Comparison of ENCODE assay signal across 8 cellular contexts in the genomic region with DNA sequence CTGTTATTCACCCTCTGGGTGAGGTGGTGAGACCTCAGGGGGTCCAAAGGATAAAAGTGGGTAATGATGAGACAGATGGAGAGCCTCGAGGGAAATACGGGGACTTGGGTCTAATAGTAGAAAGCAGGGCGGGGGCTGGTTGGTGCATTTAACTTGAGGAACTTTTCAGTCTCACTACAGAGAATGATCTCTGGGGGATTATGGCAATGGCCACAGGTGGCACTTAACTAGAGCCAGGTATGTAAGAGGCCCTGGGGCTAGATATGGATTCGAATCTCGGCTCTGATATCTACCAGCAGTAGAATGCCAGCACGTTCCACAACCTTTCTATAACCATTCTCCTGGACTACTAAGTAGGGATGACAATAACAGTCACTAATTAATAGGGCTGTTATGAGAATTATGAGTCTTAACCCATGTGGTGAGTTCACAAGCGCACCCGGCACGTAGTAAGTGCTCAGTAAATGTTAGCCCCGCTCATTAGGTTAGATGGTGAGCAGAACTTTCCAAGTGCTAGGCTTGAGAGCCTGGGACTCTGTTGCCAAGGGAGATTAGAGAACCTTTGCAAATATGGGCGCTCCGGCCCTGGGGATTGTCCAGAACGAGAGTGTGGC. TPM values are rescaled to one million over a fixed set of nuclear protein-coding genes. Genes with fewer than 3 reads are reported as not detected.
DNase-seq lines count a peak whose midpoint lies in the region; ATAC-seq and TF ChIP-seq lines count a peak whose summit lies in the region.

No MANE protein-coding gene starts in this region.

- POLR2A ChIA-PET in CD8-positive, alpha-beta memory T cell (lab: Charles Lee): interaction anchor here (0.8 to 2.9 kb wide), 2 partner anchors 61 to 115 kb away, joined by 3 to 20 read pairs; no protein-coding TSS in a partner anchor

- H3K27me3 Mint-ChIP-seq in CD8-positive, alpha-beta memory T cell: peaks cover 0 to 3% of the 10 kb centered on the region in 2 donors
- no peaks in the 10 kb centered on the region for H3K27me3 Mint-ChIP-seq in IgD-negative memory B cell

- no peaks in the 10 kb centered on the region for H3K36me3 ChIP-seq in CD8-positive, alpha-beta memory T cell (ENCODE audit: insufficient read depth, low read length)
- H3K36me3 ChIP-seq in duodenal mucosa (ENCODE audit: control insufficient read depth in 1 of 2, insufficient read depth in 2 of 2, low read length in 2 of 2) (no peaks in the 10 kb centered on the region), osteoblast (ENCODE audit: insufficient read depth, low read length) (no peaks in the 10 kb centered on the region)

- H3K9me3 Mint-ChIP-seq in CD8-positive, alpha-beta memory T cell: no peaks in the 10 kb centered on the region
- H3K9me3 Mint-ChIP-seq in IgD-negative memory B cell: peaks cover 0 to 1% (median 0%) of the 10 kb centered on the region in 3 donors

- no peaks in the 10 kb centered on the region for H3K9me3 ChIP-seq in CD8-positive, alpha-beta memory T cell (ENCODE audit: low read length)
- H3K9me3 ChIP-seq in duodenal mucosa (ENCODE audit: control insufficient read depth in 1 of 2, low read length in 2 of 2): no peaks in the 10 kb centered on the region
- H3K9me3 ChIP-seq in osteoblast (ENCODE audit: low read depth, low read length): no peaks in the 10 kb centered on the region

- peak overlapping the region; percentile 51 for H3K4me3 ChIP-seq in CD8-positive, alpha-beta memory T cell (ENCODE audit: low read length)
- peak overlapping the region; percentile 53 for H3K4me3 ChIP-seq in duodenal mucosa (ENCODE audit: low read depth in 1 of 2, low read length in 2 of 2)
- H3K4me3 ChIP-seq in osteoblast (ENCODE audit: insufficient read depth, low read length): peak overlapping the region; percentile 40

- H3K4me3 Mint-ChIP-seq in CD8-positive, alpha-beta memory T cell: peak overlapping the region; percentile 81 to 93 (median 83)
- peak overlapping the region; percentile 87 to 94 (median 90) for H3K4me3 Mint-ChIP-seq in IgD-negative memory B cell

- DNase-seq in CD8-positive, alpha-beta memory T cell: no peak
- DNase-seq in osteoblast (ENCODE audit: insufficient read length, low spot score, missing footprints) (peak; percentile 80), LoVo (ENCODE audit: low spot score) (no peak)

- H3K4me1 Mint-ChIP-seq in CD8-positive, alpha-beta memory T cell: peaks cover 21 to 36% (median 24%) of the 10 kb centered on the region in 3 donors
- H3K4me1 Mint-ChIP-seq in IgD-negative memory B cell: peaks cover 26 to 33% (median 29%) of the 10 kb centered on the region in 3 donors

- H3K9ac ChIP-seq in duodenal mucosa (ENCODE audit: low read depth in 1 of 2, low read length in 2 of 2): no peak overlapping the region

- peaks cover 0 to 6% (median 0%) of the 10 kb centered on the region in 3 donors for H3K36me3 Mint-ChIP-seq in CD8-positive, alpha-beta memory T cell
- H3K36me3 Mint-ChIP-seq in IgD-negative memory B cell: no peaks in the 10 kb centered on the region

- H3K27ac Mint-ChIP-seq in CD8-positive, alpha-beta memory T cell: peak overlapping the region in 7 of 8 donors; percentile 43 to 81 (median 73)
- peak overlapping the region; percentile 49 to 91 (median 86) for H3K27ac Mint-ChIP-seq in IgD-negative memory B cell

- H4K20me1 ChIP-seq in osteoblast (ENCODE audit: insufficient read depth, low read length): no peaks in the 10 kb centered on the region

- H3K4me1 ChIP-seq in CD8-positive, alpha-beta memory T cell (ENCODE audit: insufficient read depth, low read length): peaks cover 22% of the 10 kb centered on the region
- H3K4me1 ChIP-seq in duodenal mucosa (ENCODE audit: control insufficient read depth in 1 of 2, insufficient read depth in 2 of 2, low read length in 2 of 2) (peaks cover 17 to 36% of the 10 kb centered on the region in 2 donors), osteoblast (ENCODE audit: insufficient read depth, low read length) (no peaks in the 10 kb centered on the region)

- ATAC-seq in GM21381 (IDR thresholded peaks at IDR 0.05; ENCODE audit: unreplicated experiment) (no peak), GM21737 (IDR thresholded peaks at IDR 0.05; ENCODE audit: unreplicated experiment) (no peak), HG02642 (IDR thresholded peaks at IDR 0.05; ENCODE audit: poor library complexity, unreplicated experiment) (no peak)

- peak overlapping the region; percentile 51 for H3K4me2 ChIP-seq in osteoblast (ENCODE audit: insufficient read depth, low read length)

- TF ChIP-seq CTCF in osteoblast (IDR thresholded peaks at IDR 0.05; ENCODE audit: extremely low read depth, low read depth, low read length): no peak

- CTCF ChIA-PET in CD8-positive, alpha-beta memory T cell (lab: Charles Lee): interaction anchor here (1.5 kb wide), 1 partner anchor 72 kb away, joined by 3 read pairs; no protein-coding TSS in a partner anchor

- H3K27ac ChIP-seq in CD8-positive, alpha-beta memory T cell (ENCODE audit: low read depth, low read length): no peak overlapping the region
- H3K27ac ChIP-seq in duodenal mucosa (ENCODE audit: low read depth, low read length) (no peak overlapping the region), osteoblast (ENCODE audit: low read depth, low read length) (no peak overlapping the region)

- H3K27me3 ChIP-seq in CD8-positive, alpha-beta memory T cell (ENCODE audit: insufficient read depth, low read length, poor library complexity, severe bottlenecking): no peaks in the 10 kb centered on the region
- H3K27me3 ChIP-seq in duodenal mucosa (ENCODE audit: control insufficient read depth in 1 of 2, insufficient read depth in 2 of 2, low read length in 2 of 2) (peaks cover 21 to 44% of the 10 kb centered on the region in 2 donors), osteoblast (ENCODE audit: insufficient read depth, low read length) (peaks cover 92% of the 10 kb centered on the region)

- H3K79me2 ChIP-seq in osteoblast (ENCODE audit: insufficient read depth, low read length): no peaks in the 10 kb centered on the region

- H2AFZ ChIP-seq in osteoblast (ENCODE audit: low read length): no peak overlapping the region

RNA-seq across cellular contexts. Expression of gene PLXNC1, which starts 0.9 kb away (rescaled TPM):
- 1 to 10 TPM; 5.0 to 5.6 TPM for total RNA-seq in CD8-positive, alpha-beta memory T cell
- 8.1 TPM for polyA plus RNA-seq in CD8-positive, alpha-beta memory T cell
- polyA plus RNA-seq in IgD-negative memory B cell: 6.6 TPM
- total RNA-seq in osteoblast: 3.3 and 3.8 TPM in 2 replicates
